10 cellular contexts compared by ENCODE assay signal in the genomic region with DNA sequence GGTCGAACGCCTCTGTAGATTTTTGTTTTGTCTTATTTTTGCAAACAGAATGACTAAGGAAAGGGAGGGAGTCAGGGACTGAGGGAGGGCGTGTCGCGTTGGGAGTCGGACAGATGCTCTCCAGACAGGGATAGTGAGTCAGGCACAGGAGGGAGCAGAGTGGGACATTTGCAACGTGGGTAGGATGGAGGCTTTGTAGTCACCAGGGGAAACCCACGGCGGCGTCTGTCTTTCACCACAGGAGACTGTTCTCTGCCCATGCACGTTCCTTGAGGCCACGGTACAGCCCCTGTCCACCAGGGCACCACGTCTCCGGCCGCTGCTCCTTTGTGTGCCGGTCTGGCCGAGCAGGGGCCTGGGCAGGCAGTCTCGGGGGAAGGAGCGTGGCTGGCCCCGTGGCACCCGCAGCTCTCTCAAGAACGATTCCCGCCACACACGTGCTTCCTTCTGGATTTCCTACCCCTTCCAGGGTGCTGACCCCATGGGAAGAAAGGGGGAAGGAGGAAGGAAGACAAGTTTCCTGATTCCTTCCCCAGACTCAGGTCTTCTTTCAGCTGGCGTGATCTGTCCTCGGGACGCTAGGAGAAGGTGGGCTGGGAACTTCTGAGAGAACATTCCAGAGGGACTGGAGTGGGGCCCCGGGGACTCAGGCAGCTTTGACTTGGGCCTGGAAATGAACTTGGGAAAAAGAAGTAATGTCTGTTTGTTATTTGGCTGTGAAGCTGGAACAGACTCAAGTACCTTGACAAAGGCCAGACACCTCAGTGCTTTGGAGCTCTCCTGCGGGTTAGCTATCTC. TPM values are rescaled to one million over a fixed set of nuclear protein-coding genes. Genes with fewer than 3 reads are reported as not detected.
"Had no signal": no experiment of that assay in that cellular context is flagged by ENCODE, and none has a peak within 500 bp of the region (broad histone marks: within the 10 kb centered on the region; RNA-seq: fewer than 3 reads in every experiment).

No MANE protein-coding gene starts in this region.

RNA-seq across cellular contexts. Expression of a gene that starts 45.7 kb away (rescaled TPM):
- total RNA-seq: activated CD4-positive, alpha-beta T cell treated with anti-CD3 and anti-CD28 coated beads, Interleukin-2, amount 10 ng/mL, durations not matched to agents 7 days and 5 days; breast epithelium; dorsolateral prefrontal cortex; esophagus muscularis mucosa; glomerular endothelial cell; lung microvascular endothelial cell; mucosa of descending colon; naive thymus-derived CD8-positive, alpha-beta T cell; SJCRH30; suprapubic skin had no signal
- polyA plus RNA-seq: naive thymus-derived CD8-positive, alpha-beta T cell had no signal
